ENCODE assay signal across 25 cellular contexts in genomic region chr19:46692918-46693722, GRCh38. TPM values are rescaled to one million over a fixed set of nuclear protein-coding genes. Genes with fewer than 3 reads are reported as not detected.
A peak's percentile ranks its signal among the peaks of the same experiment; 100 is the strongest.
DNase-seq lines count a peak whose midpoint lies in the region; ATAC-seq and TF ChIP-seq lines count a peak whose summit lies in the region.
"Had no signal": no experiment of that assay in that cellular context is flagged by ENCODE, and none has a peak within 500 bp of the region (broad histone marks: within the 10 kb centered on the region; RNA-seq: fewer than 3 reads in every experiment).

No MANE protein-coding gene starts in this region.

- no peak for ATAC-seq in HCT116
- ATAC-seq in activated naive CD8-positive, alpha-beta T cell treated with anti-CD3 and anti-CD28 coated beads, Interleukin-2, amount 10 ng/mL, durations not matched to agents 7 days and 5 days (ENCODE audit: low read depth) = no peak
- no peak for ATAC-seq in naive thymus-derived CD8-positive, alpha-beta T cell
- no peak for ATAC-seq in HG03432 (IDR thresholded peaks at IDR 0.05; ENCODE audit: unreplicated experiment)
- ATAC-seq: esophagus mucosa, left lung, right cardiac atrium, Right ventricle myocardium inferior had no signal

- H3K27ac ChIP-seq in HCT116 (ENCODE audit: low read depth, low read length) = no peak overlapping the region
- H3K27ac ChIP-seq: dorsolateral prefrontal cortex, left lung, upper lobe of left lung had no signal

- DNase-seq in activated CD4-positive, alpha-beta memory T cell treated with anti-CD3 and anti-CD28 coated beads, Interleukin-2, amount 10 ng/mL, durations not matched to agents 7 days and 5 days = no peak
- DNase-seq in activated CD4-positive, alpha-beta memory T cell treated with anti-CD3 and anti-CD28 coated beads for 36 hours = no peak
- DNase-seq in HCT116 (ENCODE audit: low read depth, low spot score) = no peak
- DNase-seq in activated naive CD8-positive, alpha-beta T cell treated with anti-CD3 and anti-CD28 coated beads, Interleukin-2, amount 10 ng/mL, durations not matched to agents 7 days and 5 days = no peak
- no peak for DNase-seq in naive thymus-derived CD8-positive, alpha-beta T cell
- no peak for DNase-seq in NCI-H345 treated with DMSO at 0.1 percent for 48 hours (lab: John Stamatoyannopoulos, UW; ENCODE audit: unreplicated experiment)
- DNase-seq in activated CD4-positive, CD25-positive, alpha-beta regulatory T cell treated with anti-CD3 and anti-CD28 coated beads, Interleukin-2, amount 50 U/mL, for 72 hours = no peak
- DNase-seq: activated gamma-delta T cell; DND-41; dorsolateral prefrontal cortex; GOT3; left lung; NCI-H1092; NCI-H2029 treated with DMSO at 0.1 percent for 48 hours; NCI-H510A; nucleus accumbens; stimulated activated CD4-positive, alpha-beta T cell treated with anti-CD3 and anti-CD28 coated beads, Interleukin-15, amount 100 ng/mL, for 24 hours; stimulated activated naive CD4-positive, alpha-beta T cell treated with Interleukin-2 at 50 U/mL for 16 hours had no signal

- peak overlapping the region; percentile 8 for H3K27ac Mint-ChIP-seq in activated CD4-positive, alpha-beta memory T cell treated with anti-CD3 and anti-CD28 coated beads, Interleukin-2, amount 10 ng/mL, durations not matched to agents 7 days and 5 days
- H3K27ac Mint-ChIP-seq in activated CD4-positive, alpha-beta memory T cell treated with anti-CD3 and anti-CD28 coated beads for 36 hours = no peak overlapping the region
- H3K27ac Mint-ChIP-seq in activated naive CD8-positive, alpha-beta T cell treated with anti-CD3 and anti-CD28 coated beads, Interleukin-2, amount 10 ng/mL, durations not matched to agents 7 days and 5 days = peak overlapping the region; percentile 32
- peak overlapping the region; percentile 4 to 94 (median 67) for H3K27ac Mint-ChIP-seq in naive thymus-derived CD8-positive, alpha-beta T cell

- no TSS peak for BruUV-seq in HCT116 (replicated peaks; lab: Mats Ljungman, UMichigan)

- H4K20me1 ChIP-seq in HCT116 (ENCODE audit: insufficient read depth) = peaks cover 3% of the 10 kb centered on the region; the same call in 1 of the 2 replicates

- POLR2A ChIA-PET in activated CD4-positive, alpha-beta memory T cell treated with anti-CD3 and anti-CD28 coated beads, Interleukin-2, amount 10 ng/mL, durations not matched to agents 7 days and 5 days (lab: Charles Lee) = interaction anchor here (1.4 kb wide), 1 partner anchor 12 kb away, joined by 4 read pairs; no protein-coding TSS in a partner anchor
- POLR2A ChIA-PET in activated CD4-positive, alpha-beta memory T cell treated with anti-CD3 and anti-CD28 coated beads for 36 hours (lab: Charles Lee) = no interaction called here
- POLR2A ChIA-PET in HCT116 (lab: Charles Lee) = no interaction called here
- POLR2A ChIA-PET in activated naive CD8-positive, alpha-beta T cell treated with anti-CD3 and anti-CD28 coated beads, Interleukin-2, amount 10 ng/mL, durations not matched to agents 7 days and 5 days (lab: Charles Lee) = interaction anchor here (1.0 to 1.5 kb wide), 4 partner anchors 9 to 92 kb away, joined by 3 to 4 read pairs (median 4); partner anchors contain the start of gene CALM3
- POLR2A ChIA-PET in naive thymus-derived CD8-positive, alpha-beta T cell (lab: Charles Lee) = interaction anchor here (1.1 kb wide), 1 partner anchor 18 kb away, joined by 3 read pairs; no protein-coding TSS in a partner anchor

- TF ChIP-seq POLR2A in HCT116 (IDR thresholded peaks at IDR 0.05; ENCODE audit: borderline replicate concordance, extremely low read depth, insufficient read depth, insufficient read length) = no peak

- no peaks in the 10 kb centered on the region for H3K27me3 ChIP-seq in HCT116 (ENCODE audit: insufficient read depth, low read length)
- H3K27me3 ChIP-seq: dorsolateral prefrontal cortex, left lung, upper lobe of left lung had no signal

- no peaks in the 10 kb centered on the region for H3K4me1 Mint-ChIP-seq in activated CD4-positive, alpha-beta memory T cell treated with anti-CD3 and anti-CD28 coated beads, Interleukin-2, amount 10 ng/mL, durations not matched to agents 7 days and 5 days
- no peaks in the 10 kb centered on the region for H3K4me1 Mint-ChIP-seq in activated CD4-positive, alpha-beta memory T cell treated with anti-CD3 and anti-CD28 coated beads for 36 hours (ENCODE audit: low read depth)
- no peaks in the 10 kb centered on the region for H3K4me1 Mint-ChIP-seq in activated naive CD8-positive, alpha-beta T cell treated with anti-CD3 and anti-CD28 coated beads, Interleukin-2, amount 10 ng/mL, durations not matched to agents 7 days and 5 days
- peaks cover 0 to 19% (median 15%) of the 10 kb centered on the region in 4 donors for H3K4me1 Mint-ChIP-seq in naive thymus-derived CD8-positive, alpha-beta T cell
- H3K4me1 Mint-ChIP-seq: IgD-negative memory B cell had no signal

- CTCF ChIA-PET in activated CD4-positive, alpha-beta memory T cell treated with anti-CD3 and anti-CD28 coated beads, Interleukin-2, amount 10 ng/mL, durations not matched to agents 7 days and 5 days (lab: Charles Lee) = no interaction called here
- CTCF ChIA-PET in activated CD4-positive, alpha-beta memory T cell treated with anti-CD3 and anti-CD28 coated beads for 36 hours (lab: Charles Lee) = interaction anchor here (1.0 to 3.4 kb wide), 2 partner anchors 12 to 32 kb away, joined by 3 to 14 read pairs; partner anchors contain the start of gene DACT3
- CTCF ChIA-PET in HCT116 (lab: Charles Lee) = no interaction called here

- no peaks in the 10 kb centered on the region for H3K9me3 Mint-ChIP-seq in activated CD4-positive, alpha-beta memory T cell treated with anti-CD3 and anti-CD28 coated beads, Interleukin-2, amount 10 ng/mL, durations not matched to agents 7 days and 5 days
- H3K9me3 Mint-ChIP-seq in activated CD4-positive, alpha-beta memory T cell treated with anti-CD3 and anti-CD28 coated beads for 36 hours = no peaks in the 10 kb centered on the region
- H3K9me3 Mint-ChIP-seq in activated naive CD8-positive, alpha-beta T cell treated with anti-CD3 and anti-CD28 coated beads, Interleukin-2, amount 10 ng/mL, durations not matched to agents 7 days and 5 days = no peaks in the 10 kb centered on the region
- H3K9me3 Mint-ChIP-seq in naive thymus-derived CD8-positive, alpha-beta T cell = no peaks in the 10 kb centered on the region
- H3K9me3 Mint-ChIP-seq: IgD-negative memory B cell had no signal

- H3K4me3 Mint-ChIP-seq in activated CD4-positive, alpha-beta memory T cell treated with anti-CD3 and anti-CD28 coated beads, Interleukin-2, amount 10 ng/mL, durations not matched to agents 7 days and 5 days = no peak overlapping the region
- H3K4me3 Mint-ChIP-seq in activated CD4-positive, alpha-beta memory T cell treated with anti-CD3 and anti-CD28 coated beads for 36 hours = no peak overlapping the region
- H3K4me3 Mint-ChIP-seq in activated naive CD8-positive, alpha-beta T cell treated with anti-CD3 and anti-CD28 coated beads, Interleukin-2, amount 10 ng/mL, durations not matched to agents 7 days and 5 days = no peak overlapping the region
- no peak overlapping the region for H3K4me3 Mint-ChIP-seq in naive thymus-derived CD8-positive, alpha-beta T cell
- H3K4me3 Mint-ChIP-seq: IgD-negative memory B cell had no signal

- H3K79me2 ChIP-seq in HCT116 (ENCODE audit: insufficient read depth, low read length) = peaks cover 8% of the 10 kb centered on the region; the same call in 1 of the 2 replicates

- no peaks in the 10 kb centered on the region for H3K27me3 Mint-ChIP-seq in activated CD4-positive, alpha-beta memory T cell treated with anti-CD3 and anti-CD28 coated beads, Interleukin-2, amount 10 ng/mL, durations not matched to agents 7 days and 5 days
- H3K27me3 Mint-ChIP-seq in activated CD4-positive, alpha-beta memory T cell treated with anti-CD3 and anti-CD28 coated beads for 36 hours = no peaks in the 10 kb centered on the region
- H3K27me3 Mint-ChIP-seq in activated naive CD8-positive, alpha-beta T cell treated with anti-CD3 and anti-CD28 coated beads, Interleukin-2, amount 10 ng/mL, durations not matched to agents 7 days and 5 days = no peaks in the 10 kb centered on the region
- no peaks in the 10 kb centered on the region for H3K27me3 Mint-ChIP-seq in naive thymus-derived CD8-positive, alpha-beta T cell
- H3K27me3 Mint-ChIP-seq: IgD-negative memory B cell had no signal

- H3K4me1 ChIP-seq in HCT116 (ENCODE audit: control insufficient read depth in 1 of 2, insufficient read depth in 2 of 2, low read length in 2 of 2) = peaks cover 10 to 26% of the 10 kb centered on the region in 2 experiments

- H3K9ac ChIP-seq in HCT116 (ENCODE audit: low read length) = no peak overlapping the region

- H3K9me2 ChIP-seq in HCT116 (ENCODE audit: insufficient read depth) = no peaks in the 10 kb centered on the region

- intact Hi-C loops in activated CD4-positive, alpha-beta memory T cell treated with anti-CD3 and anti-CD28 coated beads for 36 hours (cut with micrococcal nuclease) = no loop called here
- intact Hi-C loops in HCT116 (cut with micrococcal nuclease) = no loop called here

- TF ChIP-seq RAD21 in HCT116 (IDR thresholded peaks at IDR 0.05; ENCODE audit: low read depth) = no peak

- H3K36me3 Mint-ChIP-seq in activated CD4-positive, alpha-beta memory T cell treated with anti-CD3 and anti-CD28 coated beads, Interleukin-2, amount 10 ng/mL, durations not matched to agents 7 days and 5 days (ENCODE audit: low read depth) = peaks cover 83% of the 10 kb centered on the region
- peaks cover 62% of the 10 kb centered on the region for H3K36me3 Mint-ChIP-seq in activated CD4-positive, alpha-beta memory T cell treated with anti-CD3 and anti-CD28 coated beads for 36 hours
- peaks cover 53% of the 10 kb centered on the region for H3K36me3 Mint-ChIP-seq in activated naive CD8-positive, alpha-beta T cell treated with anti-CD3 and anti-CD28 coated beads, Interleukin-2, amount 10 ng/mL, durations not matched to agents 7 days and 5 days
- peaks cover 0 to 96% (median 21%) of the 10 kb centered on the region in 3 donors for H3K36me3 Mint-ChIP-seq in naive thymus-derived CD8-positive, alpha-beta T cell

- H2AFZ ChIP-seq in HCT116 (ENCODE audit: low read depth, low read length, poor library complexity, severe bottlenecking) = no peak overlapping the region

- H3K36me3 ChIP-seq in HCT116 (ENCODE audit: control insufficient read depth in 1 of 2, insufficient read depth in 2 of 2, low read length in 2 of 2) = peaks cover 49 to 58% of the 10 kb centered on the region in 2 experiments

- H3K9me3 ChIP-seq in HCT116 (ENCODE audit: control insufficient read depth in 1 of 2, insufficient read depth in 1 of 2, low read depth in 1 of 2, low read length in 2 of 2) = no peaks in the 10 kb centered on the region
- H3K9me3 ChIP-seq: left lung, upper lobe of left lung had no signal

- H3K4me2 ChIP-seq in HCT116 (ENCODE audit: low read length) = 0 out of 2 replicates have a peak overlapping the region, but pooled peaks have one; percentile 14

- H3K4me3 ChIP-seq in HCT116 (replicated peaks in 1 of 2; ENCODE audit: low read depth in 1 of 2, low read length in 2 of 2) = no peak overlapping the region
- H3K4me3 ChIP-seq: dorsolateral prefrontal cortex, left lung, upper lobe of left lung had no signal

- RAD21 ChIA-PET in HCT116 (lab: Charles Lee; ENCODE audit: low non-redundant PET in 1 of 2, low total read pairs in 2 of 2, uncharacterized antibody in 2 of 2, unreplicated experiment in 2 of 2) = interaction anchor here in 1 of 2 experiments (0.7 kb wide), 1 partner anchor 79 kb away, joined by 4 read pairs; no protein-coding TSS in a partner anchor

- no peak for TF ChIP-seq CTCF in HCT116 (IDR thresholded peaks at IDR 0.05 in 2 of 3, conservative IDR thresholded peaks at IDR 0.05 in 1 of 3; ENCODE audit: borderline replicate concordance in 1 of 3, insufficient read depth in 1 of 3, low read depth in 2 of 3, low read length in 2 of 3)

RNA-seq across cellular contexts. Expression of gene PRKD2, which starts 23.8 kb away (rescaled TPM):
- total RNA-seq in activated CD4-positive, alpha-beta memory T cell treated with anti-CD3 and anti-CD28 coated beads, Interleukin-2, amount 10 ng/mL, durations not matched to agents 7 days and 5 days = 100 to 1,000 TPM; 167 to 177 TPM
- total RNA-seq in activated CD4-positive, alpha-beta memory T cell treated with anti-CD3 and anti-CD28 coated beads for 36 hours = 10 to 100 TPM; 78.8 to 84.4 TPM
- total RNA-seq in HCT116 (2021; ENCODE audit: unreplicated experiment) = 73.5 TPM
- polyA plus RNA-seq in HCT116 (2012) = 62.1 and 81.0 TPM in 2 replicates
- 100 to 1,000 TPM; 166 to 173 TPM for total RNA-seq in activated naive CD8-positive, alpha-beta T cell treated with anti-CD3 and anti-CD28 coated beads, Interleukin-2, amount 10 ng/mL, durations not matched to agents 7 days and 5 days
- total RNA-seq in naive thymus-derived CD8-positive, alpha-beta T cell = 100 to 1,000 TPM in 1 of 2 experiments, 10 to 100 TPM in 1; 92.6 to 102 TPM
- polyA plus RNA-seq in naive thymus-derived CD8-positive, alpha-beta T cell = 10 to 100 TPM; 28.6 to 79.7 (median 37.1) TPM

RNA-seq across cellular contexts. Expression of gene DACT3, which starts 32.1 kb away (rescaled TPM):
- total RNA-seq in activated CD4-positive, alpha-beta memory T cell treated with anti-CD3 and anti-CD28 coated beads, Interleukin-2, amount 10 ng/mL, durations not matched to agents 7 days and 5 days = under 1 TPM; 0.15 to 0.20 TPM
- 1 to 10 TPM; 2.8 to 3.0 TPM for total RNA-seq in activated CD4-positive, alpha-beta memory T cell treated with anti-CD3 and anti-CD28 coated beads for 36 hours
- 2.0 TPM for total RNA-seq in HCT116 (2021; ENCODE audit: unreplicated experiment)
- 0.64 and 1.3 TPM in 2 replicates for polyA plus RNA-seq in HCT116 (2012)
- total RNA-seq in activated naive CD8-positive, alpha-beta T cell treated with anti-CD3 and anti-CD28 coated beads, Interleukin-2, amount 10 ng/mL, durations not matched to agents 7 days and 5 days = under 1 TPM; 0.42 to 0.48 TPM
- total RNA-seq in naive thymus-derived CD8-positive, alpha-beta T cell = under 1 TPM in 1 of 2 experiments, not detected in 1; 0.13 TPM
- polyA plus RNA-seq in naive thymus-derived CD8-positive, alpha-beta T cell = under 1 TPM in 1 of 3 donors, not detected in 2; 0.13 TPM
- polyA plus RNA-seq: IgD-negative memory B cell had no signal

RNA-seq across cellular contexts. Expression of gene FKRP, which starts 52.7 kb away (rescaled TPM):
- total RNA-seq in activated CD4-positive, alpha-beta memory T cell treated with anti-CD3 and anti-CD28 coated beads, Interleukin-2, amount 10 ng/mL, durations not matched to agents 7 days and 5 days = 10 to 100 TPM; 13.4 to 15.4 TPM
- total RNA-seq in activated CD4-positive, alpha-beta memory T cell treated with anti-CD3 and anti-CD28 coated beads for 36 hours = 10 to 100 TPM; 11.4 to 12.3 TPM
- total RNA-seq in HCT116 (2021; ENCODE audit: unreplicated experiment) = 19.4 TPM
- 9.0 and 13.3 TPM in 2 replicates for polyA plus RNA-seq in HCT116 (2012)
- total RNA-seq in activated naive CD8-positive, alpha-beta T cell treated with anti-CD3 and anti-CD28 coated beads, Interleukin-2, amount 10 ng/mL, durations not matched to agents 7 days and 5 days = 10 to 100 TPM; 17.8 to 18.1 TPM
- 10 to 100 TPM; 22.8 to 23.8 TPM for total RNA-seq in naive thymus-derived CD8-positive, alpha-beta T cell
- 1 to 10 TPM; 2.6 to 8.7 (median 4.8) TPM for polyA plus RNA-seq in naive thymus-derived CD8-positive, alpha-beta T cell

RNA-seq across cellular contexts. Expression of gene STRN4, which starts 53.1 kb away (rescaled TPM):
- total RNA-seq in activated CD4-positive, alpha-beta memory T cell treated with anti-CD3 and anti-CD28 coated beads, Interleukin-2, amount 10 ng/mL, durations not matched to agents 7 days and 5 days = 10 to 100 TPM; 75.1 to 78.5 TPM
- 10 to 100 TPM; 52.6 to 59.3 TPM for total RNA-seq in activated CD4-positive, alpha-beta memory T cell treated with anti-CD3 and anti-CD28 coated beads for 36 hours
- total RNA-seq in HCT116 (2021; ENCODE audit: unreplicated experiment) = 107 TPM
- 95.1 and 137 TPM in 2 replicates for polyA plus RNA-seq in HCT116 (2012)
- total RNA-seq in activated naive CD8-positive, alpha-beta T cell treated with anti-CD3 and anti-CD28 coated beads, Interleukin-2, amount 10 ng/mL, durations not matched to agents 7 days and 5 days = 10 to 100 TPM; 79.2 to 87.5 TPM
- 10 to 100 TPM; 78.6 to 81.9 TPM for total RNA-seq in naive thymus-derived CD8-positive, alpha-beta T cell
- 10 to 100 TPM in 2 of 3 donors, 1 to 10 TPM in 1; 8.2 to 25.7 (median 12.0) TPM for polyA plus RNA-seq in naive thymus-derived CD8-positive, alpha-beta T cell

RNA-seq across cellular contexts. Expression of gene GNG8, which starts 57.1 kb away (rescaled TPM):
- total RNA-seq in activated CD4-positive, alpha-beta memory T cell treated with anti-CD3 and anti-CD28 coated beads, Interleukin-2, amount 10 ng/mL, durations not matched to agents 7 days and 5 days = 1 to 10 TPM; 3.1 to 3.4 TPM
- 1 to 10 TPM; 9.5 TPM for total RNA-seq in activated CD4-positive, alpha-beta memory T cell treated with anti-CD3 and anti-CD28 coated beads for 36 hours
- total RNA-seq in HCT116 (2021; ENCODE audit: unreplicated experiment) = not detected
- not detected in 2 replicates for polyA plus RNA-seq in HCT116 (2012)
- total RNA-seq in activated naive CD8-positive, alpha-beta T cell treated with anti-CD3 and anti-CD28 coated beads, Interleukin-2, amount 10 ng/mL, durations not matched to agents 7 days and 5 days = 1 to 10 TPM in 1 of 2 experiments, not detected in 1; 2.4 TPM
- total RNA-seq in naive thymus-derived CD8-positive, alpha-beta T cell = not detected
- polyA plus RNA-seq in naive thymus-derived CD8-positive, alpha-beta T cell = not detected
- total RNA-seq: esophagus mucosa, left lung, mucosa of gallbladder, Right ventricle myocardium inferior, upper lobe of left lung had no signal
- polyA plus RNA-seq: IgD-negative memory B cell, right cardiac atrium had no signal

Comparison
In these comparisons a context has a peak if more than half of its experiments do, and no peak if none do; other contexts are left out.
1. POLR2A ChIA-PET loops: an anchor here in activated CD4-positive, alpha-beta memory T cell treated with anti-CD3 and anti-CD28 coated beads, Interleukin-2, amount 10 ng/mL, durations not matched to agents 7 days and 5 days (1.4 kb wide), activated naive CD8-positive, alpha-beta T cell treated with anti-CD3 and anti-CD28 coated beads, Interleukin-2, amount 10 ng/mL, durations not matched to agents 7 days and 5 days (1.0 to 1.5 kb wide) and naive thymus-derived CD8-positive, alpha-beta T cell (1.1 kb wide); none called in activated CD4-positive, alpha-beta memory T cell treated with anti-CD3 and anti-CD28 coated beads for 36 hours and HCT116.